34 cellular contexts compared by ENCODE assay signal in the genomic region with DNA sequence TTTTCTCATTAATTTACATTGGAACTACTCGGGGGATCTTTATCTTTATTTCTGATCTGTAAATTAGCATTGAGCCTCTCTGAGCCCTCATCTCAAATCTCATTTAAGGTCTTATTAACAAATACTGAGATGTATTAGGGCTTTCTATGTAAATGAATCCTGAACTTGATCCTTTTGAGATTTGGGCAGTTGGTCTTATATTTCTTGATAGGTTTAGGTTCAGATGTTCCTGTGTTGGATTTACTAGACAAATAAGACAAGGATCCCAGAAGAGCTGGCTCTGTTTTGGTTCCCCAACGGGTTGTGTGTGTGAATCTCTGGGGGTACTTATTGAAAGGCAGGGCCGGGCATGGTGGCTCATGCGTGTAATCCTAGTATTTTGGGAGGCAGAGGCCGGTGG. TPM values are rescaled to one million over a fixed set of nuclear protein-coding genes. Genes with fewer than 3 reads are reported as not detected.
DNase-seq lines count a peak whose midpoint lies in the region; ATAC-seq, FAIRE-seq and TF ChIP-seq lines count a peak whose summit lies in the region.
"Had no signal": no experiment of that assay in that cellular context is flagged by ENCODE, and none has a peak within 500 bp of the region (broad histone marks: within the 10 kb centered on the region; RNA-seq: fewer than 3 reads in every experiment).

No MANE protein-coding gene starts in this region.

- FAIRE-seq in A549 (lab: Jason Lieb, UNC) (peak; percentile 84), GM12892 (lab: Jason Lieb, UNC) (peak; percentile 44)
- FAIRE-seq: A204.1, D721Med had no signal

- H3K79me2 ChIP-seq in Karpas-422 (ENCODE audit: low read length), result peaks cover 6% of the 10 kb centered on the region; the same call in 1 of the 2 replicates

- TF ChIP-seq CTCF in A549 (IDR thresholded peaks at IDR 0.05), result no peak

- WGBS in A549 (ENCODE audit: missing lambda C conversion rate), result 85% methylated on average over 5 of the region's 5 CpGs

- no peak overlapping the region for H2AFZ ChIP-seq in Karpas-422 (ENCODE audit: low read length)

- TF ChIP-seq EP300 in A549 (IDR thresholded peaks at IDR 0.05), result no peak

- H4K20me1 ChIP-seq in Karpas-422 (ENCODE audit: insufficient read depth, low read depth, low read length), result no peaks in the 10 kb centered on the region
- H4K20me1 ChIP-seq: BLaER1 had no signal

- no peaks in the 10 kb centered on the region for H3K36me3 ChIP-seq in Karpas-422 (ENCODE audit: insufficient read depth, low read length)
- H3K36me3 ChIP-seq: BE2C had no signal

- no peak for TF ChIP-seq POLR2A in A549 (IDR thresholded peaks at IDR 0.05; ENCODE audit: low read length)
- no peak for TF ChIP-seq POLR2A in GM12892 (IDR thresholded peaks at IDR 0.05; ENCODE audit: low read depth, low read length)

- POLR2A ChIA-PET in A549 (lab: Yijun Ruan, JAX), result no interaction called here

- CTCF ChIA-PET in A549 (lab: Yijun Ruan, JAX), result interaction anchor here (1.0 kb wide), 1 partner anchor 163 kb away, joined by 5 read pairs; no protein-coding TSS in a partner anchor

- DNase-seq in A549 (ENCODE audit: low read depth in 1 of 2, low spot score in 1 of 2) (no peak), GM12892 (ENCODE audit: insufficient read length) (no peak), Karpas-422 (peak; percentile 92), NCI-H1694 treated with DMSO at 0.1 percent for 48 hours (lab: John Stamatoyannopoulos, UW) (no peak), NOMO-1 (lab: John Stamatoyannopoulos, UW; ENCODE audit: unreplicated experiment in 2 of 2) (no peak)
- DNase-seq: 8988T; ACHN; AML-193; BE2C; C1 segment of cervical spinal cord; Caco-2; Calu3; CD4-positive, alpha-beta memory T cell; CD4-positive, alpha-beta T cell; CD4-positive, CD25-positive, alpha-beta regulatory T cell; CD8-positive, alpha-beta memory T cell; CD8-positive, alpha-beta T cell; COR-L47; DMS 273 treated with DMSO at 0.1 percent for 48 hours; DMS153; DMS53; DMS79; DMS79 treated with DMSO at 0.1 percent for 48 hours; DND-41; EL had no signal

- H3K27me3 ChIP-seq in Karpas-422 (ENCODE audit: low read length), result no peaks in the 10 kb centered on the region
- H3K27me3 ChIP-seq: BE2C; BLaER1; BLaER1 treated with 17β-estradiol and CSF1 and Interleukin-3, amounts not matched to agents 10 nM and 100 nM had no signal

- H3K4me3 ChIP-seq in A549, result no peak overlapping the region
- 0 out of 2 replicates have a peak overlapping the region, but pooled peaks have one; percentile 30 for H3K4me3 ChIP-seq in Karpas-422 (ENCODE audit: low read length)
- H3K4me3 ChIP-seq: BLaER1; BLaER1 treated with 17β-estradiol and CSF1 and Interleukin-3, amounts not matched to agents 10 nM and 100 nM had no signal

- H3K27ac ChIP-seq in A549 (no peak overlapping the region), Karpas-422 (ENCODE audit: low read length) (peak overlapping the region; percentile 95)
- H3K27ac ChIP-seq: 22Rv1; BLaER1; BLaER1 treated with 17β-estradiol and CSF1 and Interleukin-3, amounts not matched to agents 10 nM and 100 nM; C4-2B had no signal

- H3K4me1 ChIP-seq in A549 (peaks cover 7% of the 10 kb centered on the region), Karpas-422 (ENCODE audit: low read length) (peaks cover 91% of the 10 kb centered on the region)
- H3K4me1 ChIP-seq: BE2C had no signal

- H3K9me3 ChIP-seq in A549 (no peaks in the 10 kb centered on the region), Karpas-422 (ENCODE audit: low read length) (no peaks in the 10 kb centered on the region)
- H3K9me3 ChIP-seq: BE2C; BLaER1; BLaER1 treated with 17β-estradiol and CSF1 and Interleukin-3, amounts not matched to agents 10 nM and 100 nM; Caco-2 had no signal

- no peaks in the 10 kb centered on the region for H3K9me2 ChIP-seq in Karpas-422 (replicated peaks; ENCODE audit: insufficient read depth, low read length)

- no peak overlapping the region for H3K4me2 ChIP-seq in A549
- peak overlapping the region; percentile 64 for H3K4me2 ChIP-seq in Karpas-422 (ENCODE audit: low read depth, low read length, poor library complexity, severe bottlenecking)
- H3K4me2 ChIP-seq: BLaER1; BLaER1 treated with 17β-estradiol and CSF1 and Interleukin-3, amounts not matched to agents 10 nM and 100 nM had no signal

- ATAC-seq in A549, result no peak
- ATAC-seq in HG02938 (IDR thresholded peaks at IDR 0.05; ENCODE audit: unreplicated experiment), result no peak
- ATAC-seq: CD8-positive, alpha-beta T cell had no signal

- TF ChIP-seq RAD21 in A549 (conservative IDR thresholded peaks at IDR 0.05 in 1 of 2, IDR thresholded peaks at IDR 0.05 in 1 of 2), result no peak

- peak overlapping the region; percentile 60; the same call in 1 of the 2 replicates for H3K9ac ChIP-seq in Karpas-422 (ENCODE audit: low read length)
- H3K9ac ChIP-seq: BLaER1; BLaER1 treated with 17β-estradiol and CSF1 and Interleukin-3, amounts not matched to agents 10 nM and 100 nM had no signal

TF ChIP-seq in A549, 52 proteins besides CTCF, POLR2A, EP300 and RAD21:
- TF ChIP-seq NR3C1 (IDR thresholded peaks at IDR 0.05), result no peak
- no peak for TF ChIP-seq KDM1A (IDR thresholded peaks at IDR 0.05; ENCODE audit: low read depth)
- no peak for TF ChIP-seq TFCP2L1 (CRISPR knock-in tag; IDR thresholded peaks at IDR 0.05)
- no peak for TF ChIP-seq EHF (CRISPR knock-in tag; IDR thresholded peaks at IDR 0.05)
- no peak for TF ChIP-seq CBX8 (IDR thresholded peaks at IDR 0.05)
- TF ChIP-seq, protein P1, sequence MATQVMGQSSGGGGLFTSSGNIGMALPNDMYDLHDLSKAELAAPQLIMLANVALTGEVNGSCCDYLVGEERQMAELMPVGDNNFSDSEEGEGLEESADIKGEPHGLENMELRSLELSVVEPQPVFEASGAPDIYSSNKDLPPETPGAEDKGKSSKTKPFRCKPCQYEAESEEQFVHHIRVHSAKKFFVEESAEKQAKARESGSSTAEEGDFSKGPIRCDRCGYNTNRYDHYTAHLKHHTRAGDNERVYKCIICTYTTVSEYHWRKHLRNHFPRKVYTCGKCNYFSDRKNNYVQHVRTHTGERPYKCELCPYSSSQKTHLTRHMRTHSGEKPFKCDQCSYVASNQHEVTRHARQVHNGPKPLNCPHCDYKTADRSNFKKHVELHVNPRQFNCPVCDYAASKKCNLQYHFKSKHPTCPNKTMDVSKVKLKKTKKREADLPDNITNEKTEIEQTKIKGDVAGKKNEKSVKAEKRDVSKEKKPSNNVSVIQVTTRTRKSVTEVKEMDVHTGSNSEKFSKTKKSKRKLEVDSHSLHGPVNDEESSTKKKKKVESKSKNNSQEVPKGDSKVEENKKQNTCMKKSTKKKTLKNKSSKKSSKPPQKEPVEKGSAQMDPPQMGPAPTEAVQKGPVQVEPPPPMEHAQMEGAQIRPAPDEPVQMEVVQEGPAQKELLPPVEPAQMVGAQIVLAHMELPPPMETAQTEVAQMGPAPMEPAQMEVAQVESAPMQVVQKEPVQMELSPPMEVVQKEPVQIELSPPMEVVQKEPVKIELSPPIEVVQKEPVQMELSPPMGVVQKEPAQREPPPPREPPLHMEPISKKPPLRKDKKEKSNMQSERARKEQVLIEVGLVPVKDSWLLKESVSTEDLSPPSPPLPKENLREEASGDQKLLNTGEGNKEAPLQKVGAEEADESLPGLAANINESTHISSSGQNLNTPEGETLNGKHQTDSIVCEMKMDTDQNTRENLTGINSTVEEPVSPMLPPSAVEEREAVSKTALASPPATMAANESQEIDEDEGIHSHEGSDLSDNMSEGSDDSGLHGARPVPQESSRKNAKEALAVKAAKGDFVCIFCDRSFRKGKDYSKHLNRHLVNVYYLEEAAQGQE (IDR thresholded peaks at IDR 0.05), result no peak
- no peak for TF ChIP-seq NFE2L2 (conservative IDR thresholded peaks at IDR 0.05; ENCODE audit: low read length)
- TF ChIP-seq, protein P2, sequence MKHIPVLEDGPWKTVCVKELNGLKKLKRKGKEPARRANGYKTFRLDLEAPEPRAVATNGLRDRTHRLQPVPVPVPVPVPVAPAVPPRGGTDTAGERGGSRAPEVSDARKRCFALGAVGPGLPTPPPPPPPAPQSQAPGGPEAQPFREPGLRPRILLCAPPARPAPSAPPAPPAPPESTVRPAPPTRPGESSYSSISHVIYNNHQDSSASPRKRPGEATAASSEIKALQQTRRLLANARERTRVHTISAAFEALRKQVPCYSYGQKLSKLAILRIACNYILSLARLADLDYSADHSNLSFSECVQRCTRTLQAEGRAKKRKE (CRISPR knock-in tag; IDR thresholded peaks at IDR 0.05; ENCODE audit: low read depth), result no peak
- TF ChIP-seq FOSB (CRISPR knock-in tag; IDR thresholded peaks at IDR 0.05), result no peak
- TF ChIP-seq RFX5 (IDR thresholded peaks at IDR 0.05), result no peak
- no peak for TF ChIP-seq EHMT2 (IDR thresholded peaks at IDR 0.05; ENCODE audit: low read depth)
- no peak for TF ChIP-seq MYC (IDR thresholded peaks at IDR 0.05; ENCODE audit: borderline replicate concordance, low read length)
- no peak for TF ChIP-seq JUN (IDR thresholded peaks at IDR 0.05)
TF ChIP-seq in A549: peak in this region for 0.

RNA-seq across cellular contexts. Expression of a gene that starts 36.1 kb away (rescaled TPM):
- polyA plus RNA-seq in A549 (2011; rRNA removed) (7.7 and 8.1 TPM in 2 replicates), A549 (2017; fragmentation: RNase III; extraction: RNeasy Plus Mini Kit Qiagen cat#74134 plus additional on column Dnase treatment) (2.5 to 3.1 TPM (median 2.7 TPM) in 3 replicates)
- polyA plus RNA-seq in A549 (2012; cell fraction: cytosol; rRNA removed), result 1.3 and 1.5 TPM in 2 replicates
- polyA plus RNA-seq in A549 (2012; cell fraction: nucleus; rRNA removed), result 1.6 TPM in 2 replicates
- polyA minus RNA-seq in A549 (2011; rRNA and poly(A)+ RNA removed), result 8.4 and 9.5 TPM in 2 replicates
- 0.32 TPM for polyA plus RNA-seq in GM12892 (2012; ENCODE audit: missing spikeins)
- 5.4 and 6.3 TPM in 2 replicates for total RNA-seq in Karpas-422 (2014; rRNA removed; shearing (Covaris generic); ENCODE audit: low replicate concordance)
- polyA plus RNA-seq: AG04450, BJ had no signal
